Comparison of ENCODE assay signal across 13 cellular contexts in the genomic region with DNA sequence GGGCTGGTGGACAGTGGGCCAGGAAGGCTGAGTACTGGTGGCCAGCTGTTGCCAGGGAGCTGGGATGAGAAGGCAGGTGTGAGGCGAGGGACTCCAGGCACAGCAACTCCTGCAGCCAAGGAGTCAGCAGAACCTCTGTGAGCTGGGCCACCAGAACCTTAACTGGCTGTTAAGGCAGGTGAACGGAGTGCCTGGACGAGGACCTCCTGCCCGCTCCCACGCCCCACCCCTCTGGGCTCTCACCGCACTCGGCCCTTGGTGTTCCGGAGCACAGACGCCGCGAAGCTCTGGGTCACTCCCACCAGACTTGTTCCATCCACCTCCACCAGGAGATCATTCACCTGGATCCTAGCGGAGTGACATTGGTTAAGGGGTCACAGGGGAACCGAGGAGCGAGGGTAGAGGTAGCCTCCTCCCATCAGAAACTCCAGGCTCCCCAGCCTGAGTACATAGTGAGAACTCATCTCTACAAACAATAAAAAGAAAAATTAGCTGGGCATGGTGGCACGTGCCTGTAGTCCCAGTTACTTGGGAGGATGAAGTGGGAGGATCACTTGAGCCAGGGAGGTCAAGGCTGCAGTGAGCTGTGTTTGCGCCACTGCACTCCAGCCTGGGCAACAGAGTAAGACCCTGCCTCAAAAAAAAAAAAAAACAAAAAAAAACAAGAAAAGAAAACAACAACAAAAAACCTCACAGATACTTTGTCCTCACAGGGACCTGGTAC. TPM values are rescaled to one million over a fixed set of nuclear protein-coding genes. Genes with fewer than 3 reads are reported as not detected.
DNase-seq lines count a peak whose midpoint lies in the region; ATAC-seq, FAIRE-seq and TF ChIP-seq lines count a peak whose summit lies in the region.
"Had no signal": no experiment of that assay in that cellular context is flagged by ENCODE, and none has a peak within 500 bp of the region (broad histone marks: within the 10 kb centered on the region; RNA-seq: fewer than 3 reads in every experiment).

No MANE protein-coding gene starts in this region.

- intact Hi-C loops in endothelial cell of umbilical vein (cut with micrococcal nuclease) = no loop called here

- H3K27me3 Mint-ChIP-seq in activated CD4-positive, alpha-beta T cell treated with anti-CD3 and anti-CD28 coated beads, Interleukin-2, amount 10 ng/mL, durations not matched to agents 7 days and 5 days = no peaks in the 10 kb centered on the region
- H3K27me3 Mint-ChIP-seq in T-cell = no peaks in the 10 kb centered on the region

- H3K4me3 ChIP-seq in endothelial cell of umbilical vein (replicated peaks in 1 of 3; ENCODE audit: insufficient read depth in 1 of 3, low read depth in 1 of 3, low read length in 3 of 3) = no peak overlapping the region
- H3K4me3 ChIP-seq in skeletal muscle tissue (ENCODE audit: low read length in 3 of 3) = no peak overlapping the region
- H3K4me3 ChIP-seq: A549, MG63 had no signal

- no peak for DNase-seq in activated CD4-positive, alpha-beta T cell treated with anti-CD3 and anti-CD28 coated beads, Interleukin-2, amount 10 ng/mL, durations not matched to agents 7 days and 5 days
- DNase-seq in activated CD4-positive, alpha-beta T cell treated with anti-CD3 and anti-CD28 coated beads for 4 hours = no peak
- DNase-seq in T-cell (no peak), endothelial cell of umbilical vein (ENCODE audit: low read depth, low spot score) (no peak), hypothalamus (lab: John Stamatoyannopoulos, UW) (no peak)
- DNase-seq in stimulated activated CD4-positive, alpha-beta T cell treated with anti-CD3 and anti-CD28 coated beads, Interleukin-2, amount 100 ng/mL, for 48 hours = no peak
- DNase-seq: aorta, MG63, NCI-H2171 had no signal

- H2AFZ ChIP-seq in endothelial cell of umbilical vein (ENCODE audit: low read depth, low read length) = no peak overlapping the region

- peaks cover 75% of the 10 kb centered on the region for H3K4me1 Mint-ChIP-seq in activated CD4-positive, alpha-beta T cell treated with anti-CD3 and anti-CD28 coated beads, Interleukin-2, amount 10 ng/mL, durations not matched to agents 7 days and 5 days
- peaks cover 71 to 80% (median 78%) of the 10 kb centered on the region in 3 donors for H3K4me1 Mint-ChIP-seq in T-cell

- H3K4me2 ChIP-seq in endothelial cell of umbilical vein (ENCODE audit: insufficient read depth, low read length) = no peak overlapping the region
- H3K4me2 ChIP-seq: A549 had no signal

- peak overlapping the region; percentile 60 for H3K4me3 Mint-ChIP-seq in activated CD4-positive, alpha-beta T cell treated with anti-CD3 and anti-CD28 coated beads, Interleukin-2, amount 10 ng/mL, durations not matched to agents 7 days and 5 days
- peak overlapping the region; percentile 55 to 73 (median 59) for H3K4me3 Mint-ChIP-seq in T-cell

- H3K36me3 ChIP-seq in endothelial cell of umbilical vein (ENCODE audit: control insufficient read depth in 2 of 2, extremely low read depth in 1 of 2, insufficient read depth in 2 of 2, low read length in 2 of 2) (peaks cover 22 to 69% of the 10 kb centered on the region in 2 experiments), skeletal muscle tissue (ENCODE audit: control insufficient read depth in 3 of 3, insufficient read depth in 3 of 3, low read length in 3 of 3) (peaks cover 64 to 87% (median 76%) of the 10 kb centered on the region in 3 donors)

- H3K27me3 ChIP-seq in endothelial cell of umbilical vein (ENCODE audit: control insufficient read depth in 2 of 2, insufficient read depth in 2 of 2, low read length in 2 of 2) (no peaks in the 10 kb centered on the region), skeletal muscle tissue (ENCODE audit: control insufficient read depth in 3 of 3, insufficient read depth in 3 of 3, low read length in 3 of 3) (no peaks in the 10 kb centered on the region)
- H3K27me3 ChIP-seq: MG63 had no signal

- H3K9ac ChIP-seq in endothelial cell of umbilical vein (replicated peaks; ENCODE audit: extremely low read depth, insufficient read depth, low read length) = no peak overlapping the region
- no peak overlapping the region for H3K9ac ChIP-seq in skeletal muscle tissue (ENCODE audit: low read depth in 1 of 3, low read length in 3 of 3)

- FAIRE-seq in endothelial cell of umbilical vein (lab: Jason Lieb, UNC) = peak; percentile 80
- FAIRE-seq: A549, urothelium cell line had no signal

- H3K9me3 ChIP-seq in endothelial cell of umbilical vein (replicated peaks; ENCODE audit: control insufficient read depth, insufficient read depth, low read length) (no peaks in the 10 kb centered on the region), skeletal muscle tissue (ENCODE audit: control insufficient read depth in 3 of 3, low read length in 3 of 3) (no peaks in the 10 kb centered on the region)
- H3K9me3 ChIP-seq: A549, MG63 had no signal

- H4K20me1 ChIP-seq in endothelial cell of umbilical vein (replicated peaks; ENCODE audit: control insufficient read depth, extremely low read depth, insufficient read depth, low read length) = no peaks in the 10 kb centered on the region

- no peaks in the 10 kb centered on the region for H3K9me1 ChIP-seq in endothelial cell of umbilical vein (replicated peaks; ENCODE audit: control insufficient read depth, extremely low read depth, insufficient read depth, low read length)

- dilution Hi-C loops in endothelial cell of umbilical vein (cut with MboI; ENCODE audit: extremely low pct_ligation_motif_present, low sequenced_read_pairs) = no loop called here

- peaks cover 38% of the 10 kb centered on the region for H3K79me2 ChIP-seq in endothelial cell of umbilical vein (ENCODE audit: control insufficient read depth, insufficient read depth, low read length)

- H3K4me1 ChIP-seq in endothelial cell of umbilical vein (ENCODE audit: control insufficient read depth, extremely low read depth, insufficient read depth, low read length) (peaks cover 32% of the 10 kb centered on the region), skeletal muscle tissue (ENCODE audit: control insufficient read depth in 3 of 3, insufficient read depth in 3 of 3, low read length in 3 of 3) (peaks cover 38 to 49% (median 48%) of the 10 kb centered on the region in 3 donors)

- no peak for TF ChIP-seq CTCF in endothelial cell of umbilical vein (IDR thresholded peaks at IDR 0.05; ENCODE audit: extremely low read depth in 1 of 2, insufficient read depth in 1 of 2, low read depth in 1 of 2, low read length in 2 of 2)

- peak overlapping the region; percentile 85 for H3K27ac Mint-ChIP-seq in activated CD4-positive, alpha-beta T cell treated with anti-CD3 and anti-CD28 coated beads, Interleukin-2, amount 10 ng/mL, durations not matched to agents 7 days and 5 days
- H3K27ac Mint-ChIP-seq in T-cell = peak overlapping the region; percentile 96 to 97

- no peak for ATAC-seq in T-cell (replicated peaks in 1 of 4)
- no peak for ATAC-seq in esophagus mucosa

- BruUV-seq in endothelial cell of umbilical vein (replicated peaks; lab: Mats Ljungman, UMichigan) = no TSS peak

- TF ChIP-seq POLR2A in endothelial cell of umbilical vein (IDR thresholded peaks at IDR 0.05; ENCODE audit: low read depth, low read length) = no peak

- CTCF ChIA-PET in activated CD4-positive, alpha-beta T cell treated with anti-CD3 and anti-CD28 coated beads, Interleukin-2, amount 10 ng/mL, durations not matched to agents 7 days and 5 days (lab: Charles Lee) = interaction anchor here (1.2 to 5.6 kb wide), 6 partner anchors 11 to 157 kb away, joined by 3 to 40 read pairs (median 6); partner anchors contain the start of gene PPP1R9B
- CTCF ChIA-PET in T-cell (lab: Charles Lee) = interaction anchor here (1.2 to 1.7 kb wide), 3 partner anchors 11 to 21 kb away, joined by 4 to 7 read pairs (median 6); no protein-coding TSS in a partner anchor
- CTCF ChIA-PET in endothelial cell of umbilical vein (lab: Charles Lee) = interaction anchor here (1.0 to 4.4 kb wide), 11 partner anchors 9 to 57 kb away, joined by 4 to 37 read pairs (median 15); partner anchors contain the start of genes PPP1R9B and SAMD14

- H3K27ac ChIP-seq in endothelial cell of umbilical vein (ENCODE audit: insufficient read depth, low read depth, low read length) (no peak overlapping the region), skeletal muscle tissue (ENCODE audit: low read depth, low read length) (peak overlapping the region; percentile 36)
- H3K27ac ChIP-seq: A549 had no signal

- H3K36me3 Mint-ChIP-seq in activated CD4-positive, alpha-beta T cell treated with anti-CD3 and anti-CD28 coated beads, Interleukin-2, amount 10 ng/mL, durations not matched to agents 7 days and 5 days (ENCODE audit: low read depth) = peaks cover 87% of the 10 kb centered on the region
- peaks cover 66% of the 10 kb centered on the region for H3K36me3 Mint-ChIP-seq in T-cell

- H3K9me3 Mint-ChIP-seq in activated CD4-positive, alpha-beta T cell treated with anti-CD3 and anti-CD28 coated beads, Interleukin-2, amount 10 ng/mL, durations not matched to agents 7 days and 5 days = no peaks in the 10 kb centered on the region
- H3K9me3 Mint-ChIP-seq in T-cell = no peaks in the 10 kb centered on the region

- POLR2A ChIA-PET in activated CD4-positive, alpha-beta T cell treated with anti-CD3 and anti-CD28 coated beads, Interleukin-2, amount 10 ng/mL, durations not matched to agents 7 days and 5 days (lab: Charles Lee) = no interaction called here
- POLR2A ChIA-PET in T-cell (lab: Charles Lee) (interaction anchor here in 1 of 2 donors (0.7 kb wide), 1 partner anchor 57 kb away, joined by 3 read pairs; no protein-coding TSS in a partner anchor), endothelial cell of umbilical vein (lab: Charles Lee) (no interaction called here)

RNA-seq across cellular contexts. Expression of gene PPP1R9B, which starts 9.3 kb away (rescaled TPM):
- 100 to 1,000 TPM; 110 to 117 TPM for total RNA-seq in activated CD4-positive, alpha-beta T cell treated with anti-CD3 and anti-CD28 coated beads, Interleukin-2, amount 10 ng/mL, durations not matched to agents 7 days and 5 days
- 10 to 100 TPM; 69.5 to 95.9 (median 91.3) TPM for total RNA-seq in T-cell
- total RNA-seq in endothelial cell of umbilical vein = 58.3 and 60.2 TPM in 2 replicates
- 17.7 and 20.1 TPM in 2 replicates for polyA plus RNA-seq in endothelial cell of umbilical vein
- polyA plus RNA-seq in endothelial cell of umbilical vein (2011; cell fraction: cytosol; rRNA removed) = 16.0 and 16.9 TPM in 2 replicates
- 34.5 and 47.2 TPM in 2 replicates for polyA plus RNA-seq in endothelial cell of umbilical vein (2011; cell fraction: nucleus; rRNA removed)
- polyA plus RNA-seq in endothelial cell of umbilical vein (2012) = 29.3 and 35.0 TPM in 2 replicates
- polyA minus RNA-seq in endothelial cell of umbilical vein = 19.7 and 28.9 TPM in 2 replicates
- polyA minus RNA-seq in endothelial cell of umbilical vein (2011; cell fraction: cytosol; rRNA and poly(A)+ RNA removed) = 23.5 TPM
- polyA minus RNA-seq in endothelial cell of umbilical vein (2011; cell fraction: nucleus; rRNA and poly(A)+ RNA removed) = 7.6 and 14.2 TPM in 2 replicates
- total RNA-seq in skeletal muscle tissue = 19.3 TPM
- total RNA-seq in esophagus mucosa = 26.3 TPM

RNA-seq across cellular contexts. Expression of gene SAMD14, which starts 11.2 kb away (rescaled TPM):
- under 1 TPM; 0.07 to 0.23 TPM for total RNA-seq in activated CD4-positive, alpha-beta T cell treated with anti-CD3 and anti-CD28 coated beads, Interleukin-2, amount 10 ng/mL, durations not matched to agents 7 days and 5 days
- total RNA-seq in T-cell (under 1 TPM; 0.23 to 0.70 (median 0.35) TPM), endothelial cell of umbilical vein (15.6 and 16.1 TPM in 2 replicates), skeletal muscle tissue (1.0 TPM), esophagus mucosa (0.16 TPM)
- 6.8 and 9.6 TPM in 2 replicates for polyA plus RNA-seq in endothelial cell of umbilical vein
- 3.5 and 5.3 TPM in 2 replicates for polyA plus RNA-seq in endothelial cell of umbilical vein (2011; cell fraction: cytosol; rRNA removed)
- polyA plus RNA-seq in endothelial cell of umbilical vein (2011; cell fraction: nucleus; rRNA removed) = 18.2 and 24.4 TPM in 2 replicates
- polyA plus RNA-seq in endothelial cell of umbilical vein (2012) = 6.7 and 12.8 TPM in 2 replicates
- polyA minus RNA-seq in endothelial cell of umbilical vein = 5.2 and 7.0 TPM in 2 replicates
- polyA minus RNA-seq in endothelial cell of umbilical vein (2011; cell fraction: cytosol; rRNA and poly(A)+ RNA removed) = not detected
- 5.3 and 9.3 TPM in 2 replicates for polyA minus RNA-seq in endothelial cell of umbilical vein (2011; cell fraction: nucleus; rRNA and poly(A)+ RNA removed)

RNA-seq across cellular contexts. Expression of gene SGCA, which starts 24.6 kb away (rescaled TPM):
- total RNA-seq in activated CD4-positive, alpha-beta T cell treated with anti-CD3 and anti-CD28 coated beads, Interleukin-2, amount 10 ng/mL, durations not matched to agents 7 days and 5 days = not detected
- under 1 TPM in 1 of 5 donors, not detected in 4; 0.33 TPM for total RNA-seq in T-cell
- not detected in 2 replicates for total RNA-seq in endothelial cell of umbilical vein
- not detected in 2 replicates for polyA plus RNA-seq in endothelial cell of umbilical vein
- polyA plus RNA-seq in endothelial cell of umbilical vein (2011; cell fraction: cytosol; rRNA removed) = not detected in 2 replicates
- polyA plus RNA-seq in endothelial cell of umbilical vein (2011; cell fraction: nucleus; rRNA removed) = not detected in 2 replicates
- not detected in 2 replicates for polyA plus RNA-seq in endothelial cell of umbilical vein (2012)
- not detected in 2 replicates for polyA minus RNA-seq in endothelial cell of umbilical vein
- not detected for polyA minus RNA-seq in endothelial cell of umbilical vein (2011; cell fraction: cytosol; rRNA and poly(A)+ RNA removed)
- polyA minus RNA-seq in endothelial cell of umbilical vein (2011; cell fraction: nucleus; rRNA and poly(A)+ RNA removed) = not detected in 2 replicates
- total RNA-seq in skeletal muscle tissue = 158 TPM
- 0.64 TPM for total RNA-seq in esophagus mucosa

RNA-seq across cellular contexts. Expression of gene PDK2, which starts 46.0 kb away (rescaled TPM):
- 10 to 100 TPM; 29.4 to 31.3 TPM for total RNA-seq in activated CD4-positive, alpha-beta T cell treated with anti-CD3 and anti-CD28 coated beads, Interleukin-2, amount 10 ng/mL, durations not matched to agents 7 days and 5 days
- total RNA-seq in T-cell = 10 to 100 TPM; 18.8 to 37.2 (median 30.0) TPM
- 17.4 and 21.3 TPM in 2 replicates for total RNA-seq in endothelial cell of umbilical vein
- 114 and 142 TPM in 2 replicates for polyA plus RNA-seq in endothelial cell of umbilical vein
- 55.0 and 58.8 TPM in 2 replicates for polyA plus RNA-seq in endothelial cell of umbilical vein (2011; cell fraction: cytosol; rRNA removed)
- 35.9 and 46.0 TPM in 2 replicates for polyA plus RNA-seq in endothelial cell of umbilical vein (2011; cell fraction: nucleus; rRNA removed)
- 18.9 and 24.0 TPM in 2 replicates for polyA plus RNA-seq in endothelial cell of umbilical vein (2012)
- 45.9 and 79.9 TPM in 2 replicates for polyA minus RNA-seq in endothelial cell of umbilical vein
- polyA minus RNA-seq in endothelial cell of umbilical vein (2011; cell fraction: cytosol; rRNA and poly(A)+ RNA removed) = 43.0 TPM
- 26.8 and 33.9 TPM in 2 replicates for polyA minus RNA-seq in endothelial cell of umbilical vein (2011; cell fraction: nucleus; rRNA and poly(A)+ RNA removed)
- 18.8 TPM for total RNA-seq in skeletal muscle tissue
- total RNA-seq in esophagus mucosa = 13.6 TPM

Comparison
In these comparisons a context has a peak if more than half of its experiments do, and no peak if none do; other contexts are left out.
1. RNA of gene SGCA, which starts 24.6 kb away (total RNA-seq): 158 TPM in skeletal muscle tissue (single experiment); 0.64 TPM in esophagus mucosa (single experiment), not detected in activated CD4-positive, alpha-beta T cell treated with anti-CD3 and anti-CD28 coated beads, Interleukin-2, amount 10 ng/mL, durations not matched to agents 7 days and 5 days, 0.33 TPM in T-cell and not detected in endothelial cell of umbilical vein; every median in the first group is over 10 times any median in the second.